25 cellular contexts compared by ENCODE assay signal in genomic region chr7:54179321-54180029, GRCh38.
DNase-seq lines count a peak whose midpoint lies in the region; ATAC-seq and TF ChIP-seq lines count a peak whose summit lies in the region.
"Had no signal": no experiment of that assay in that cellular context is flagged by ENCODE, and none has a peak within 500 bp of the region (broad histone marks: within the 10 kb centered on the region; RNA-seq: fewer than 3 reads in every experiment).

No MANE protein-coding gene starts in this region.

- no peaks in the 10 kb centered on the region for H3K27me3 ChIP-seq in BJ (ENCODE audit: control insufficient read depth, insufficient read depth, low read length)
- H3K27me3 ChIP-seq in mammary epithelial cell (ENCODE audit: insufficient read depth, low read length) = no peaks in the 10 kb centered on the region

- peak overlapping the region; percentile 73 for H3K27ac ChIP-seq in mammary epithelial cell (ENCODE audit: insufficient read depth, low read depth, low read length)
- H3K27ac ChIP-seq: KMS-11 had no signal

- in situ Hi-C loops in mammary epithelial cell (cut with MboI; ENCODE audit: low sequenced_read_pairs in 2 of 2) = no loop called here

- H3K36me3 ChIP-seq in BJ (ENCODE audit: control insufficient read depth, insufficient read depth, low read length) = no peaks in the 10 kb centered on the region
- no peaks in the 10 kb centered on the region for H3K36me3 ChIP-seq in mammary epithelial cell (ENCODE audit: insufficient read depth, low read length)

- TF ChIP-seq CTCF in BJ (IDR thresholded peaks at IDR 0.05; ENCODE audit: insufficient read depth, low read depth, low read length) = no peak
- TF ChIP-seq CTCF in mammary epithelial cell (conservative IDR thresholded peaks at IDR 0.05 in 1 of 2, IDR thresholded peaks at IDR 0.05 in 1 of 2; ENCODE audit: extremely low read depth in 1 of 2, insufficient read depth in 1 of 2, low read depth in 1 of 2, low read length in 2 of 2) = no peak

- H3K9me3 ChIP-seq in mammary epithelial cell (replicated peaks; ENCODE audit: insufficient read depth, low read length) = no peaks in the 10 kb centered on the region

- dilution Hi-C loops in mammary epithelial cell (cut with HindIII; ENCODE audit: low sequenced_read_pairs) = no loop called here

- BruUV-seq in mammary epithelial cell (replicated peaks; lab: Mats Ljungman, UMichigan) = no TSS peak

- POLR2A ChIA-PET in BJ (lab: Charles Lee) = no interaction called here

- peak overlapping the region; percentile 66 for H2AFZ ChIP-seq in mammary epithelial cell (ENCODE audit: low read depth, low read length)

- ATAC-seq in GM19328 (IDR thresholded peaks at IDR 0.05; ENCODE audit: unreplicated experiment) = no peak
- ATAC-seq: GM12878, Panc1, T-cell had no signal

- peaks cover 35% of the 10 kb centered on the region for H3K4me1 ChIP-seq in mammary epithelial cell (ENCODE audit: insufficient read depth, low read length)

- intact Hi-C loops in mammary epithelial cell (cut with micrococcal nuclease) = loop anchor here (10.0 kb wide), 1 partner anchor 85 kb away; no protein-coding TSS in a partner anchor

- peak; percentile 90 for DNase-seq in BJ (ENCODE audit: low read depth)
- DNase-seq in NCI-H226 = peak; percentile 63
- peak; percentile 37 for DNase-seq in mammary epithelial cell
- DNase-seq in myocyte (ENCODE audit: low read depth) = peak; percentile 6
- DNase-seq in anterior cingulate cortex (lab: John Stamatoyannopoulos, UW) = no peak
- DNase-seq in AML-193 (lab: John Stamatoyannopoulos, UW) = no peak
- DNase-seq in stimulated activated CD4-positive, alpha-beta T cell treated with anti-CD3 and anti-CD28 coated beads, Interleukin-4, amount 100 ng/mL, for 24 hours = no peak
- DNase-seq: C1 segment of cervical spinal cord; CD4-positive, alpha-beta memory T cell; COR-L47; EL; GDM1; NCI-H1048; NCI-H1417; NCI-H1694; NCI-H2081; NCI-H2227 treated with DMSO at 0.1 percent for 48 hours; NCI-H510A; NCI-H69; SK-N-SH; T-cell had no signal

- CTCF ChIA-PET in BJ (lab: Yijun Ruan, JAX) (no interaction called here), mammary epithelial cell (lab: Charles Lee; ENCODE audit: low non-redundant PET) (no interaction called here)

- no peaks in the 10 kb centered on the region for H3K79me2 ChIP-seq in mammary epithelial cell (ENCODE audit: insufficient read depth, low read length)

- H3K4me2 ChIP-seq in mammary epithelial cell (ENCODE audit: insufficient read depth, low read depth, low read length) = peak overlapping the region; percentile 40
- H3K4me2 ChIP-seq: KMS-11, SK-N-SH had no signal

- H4K20me1 ChIP-seq in mammary epithelial cell (ENCODE audit: insufficient read depth, low read length) = no peaks in the 10 kb centered on the region

- H3K9ac ChIP-seq in mammary epithelial cell (ENCODE audit: insufficient read depth, low read length) = no peak overlapping the region
- H3K9ac ChIP-seq: KMS-11, SK-N-SH had no signal

- H3K4me3 ChIP-seq in BJ (ENCODE audit: low read depth, low read length) (no peak overlapping the region), mammary epithelial cell (replicated peaks in 1 of 3; ENCODE audit: insufficient read depth in 1 of 3, low read depth in 2 of 3, low read length in 3 of 3) (no peak overlapping the region)
- H3K4me3 ChIP-seq: GM12878 had no signal

- 17% methylated on average over 2 of the region's 3 CpGs for WGBS in mammary epithelial cell (ENCODE audit: low coverage, missing lambda C conversion rate)

Comparison
In these comparisons a context has a peak if more than half of its experiments do, and no peak if none do; other contexts are left out.
1. DNase-seq: peak in BJ (single experiment), NCI-H226 (single experiment), mammary epithelial cell (single experiment) and myocyte (single experiment); none in anterior cingulate cortex (0 of 58), AML-193 (0 of 2) and stimulated activated CD4-positive, alpha-beta T cell treated with anti-CD3 and anti-CD28 coated beads, Interleukin-4, amount 100 ng/mL, for 24 hours (single experiment).